ENCODE assay signal across 8 cellular contexts in the genomic region with DNA sequence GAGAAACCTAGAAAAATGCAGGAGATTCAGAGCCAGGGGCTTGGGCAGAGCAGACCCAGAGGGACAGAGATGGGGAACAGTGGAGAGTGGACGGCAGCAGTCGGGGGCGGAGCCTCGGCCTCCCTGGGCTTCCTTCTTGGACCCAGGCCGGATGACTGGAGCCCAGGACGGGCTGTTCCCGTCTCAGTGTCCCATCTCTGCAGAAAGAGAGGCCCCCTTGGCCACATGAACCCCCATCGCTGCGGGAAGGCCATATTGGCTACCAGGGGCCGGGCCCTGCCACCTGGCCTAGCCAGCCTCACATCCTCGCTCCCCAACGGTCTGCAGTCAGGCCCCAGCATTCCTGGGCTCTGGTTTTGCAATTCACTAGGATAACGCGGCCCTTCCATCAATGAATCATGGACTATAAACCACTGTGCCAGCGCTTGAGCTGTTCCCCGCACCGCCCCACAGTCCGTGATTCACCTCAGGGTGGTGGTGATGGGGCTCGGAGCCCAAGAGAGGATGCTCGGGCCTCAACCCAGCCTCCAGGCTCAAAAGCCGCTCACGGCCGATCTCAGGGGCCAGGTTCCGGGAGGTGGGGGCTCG.
A peak's percentile ranks its signal among the peaks of the same experiment; 100 is the strongest.
DNase-seq lines count a peak whose midpoint lies in the region; ATAC-seq and TF ChIP-seq lines count a peak whose summit lies in the region.

No MANE protein-coding gene starts in this region.

- H3K9ac ChIP-seq in stomach smooth muscle (ENCODE audit: low read length in 2 of 2), result peak overlapping the region in 1 of 2 donors; percentile 29

- H3K27ac ChIP-seq in hepatocyte (peak overlapping the region; percentile 89), stomach smooth muscle (ENCODE audit: low read length) (peak overlapping the region; percentile 46)
- no peak overlapping the region for H3K27ac ChIP-seq in CD8-positive, alpha-beta memory T cell (ENCODE audit: low read depth, low read length)

- H3K9me3 ChIP-seq in hepatocyte (ENCODE audit: low read depth) (no peaks in the 10 kb centered on the region), stomach smooth muscle (ENCODE audit: control insufficient read depth in 2 of 2, low read length in 2 of 2) (no peaks in the 10 kb centered on the region)
- H3K9me3 ChIP-seq in CD8-positive, alpha-beta memory T cell (ENCODE audit: low read length), result no peaks in the 10 kb centered on the region

- CTCF ChIA-PET in CD8-positive, alpha-beta memory T cell (lab: Charles Lee), result no interaction called here

- no peaks in the 10 kb centered on the region for H3K9me2 ChIP-seq in hepatocyte (replicated peaks; ENCODE audit: insufficient read depth)

- no peak for TF ChIP-seq CTCF in astrocyte of the cerebellum (IDR thresholded peaks at IDR 0.05; ENCODE audit: low read depth, low read length, missing control alignments)
- TF ChIP-seq CTCF in hepatocyte (IDR thresholded peaks at IDR 0.05; ENCODE audit: poor library complexity), result no peak

- H3K4me1 Mint-ChIP-seq in CD8-positive, alpha-beta memory T cell, result peaks cover 4 to 10% (median 5%) of the 10 kb centered on the region in 3 donors

- H3K9me3 Mint-ChIP-seq in CD8-positive, alpha-beta memory T cell, result no peaks in the 10 kb centered on the region

- ATAC-seq in GM18519 (IDR thresholded peaks at IDR 0.05; ENCODE audit: low FRiP score, unreplicated experiment), result no peak

- peak overlapping the region; percentile 54 for H3K4me2 ChIP-seq in hepatocyte

- no peak overlapping the region for H2AFZ ChIP-seq in hepatocyte

- peaks cover 25% of the 10 kb centered on the region for H3K79me2 ChIP-seq in hepatocyte

- no peak overlapping the region for H3K4me3 Mint-ChIP-seq in CD8-positive, alpha-beta memory T cell

- H4K20me1 ChIP-seq in hepatocyte (ENCODE audit: insufficient read depth, poor library complexity, severe bottlenecking), result peaks cover 30% of the 10 kb centered on the region

- H3K27ac Mint-ChIP-seq in CD8-positive, alpha-beta memory T cell, result no peak overlapping the region

- H3K4me3 ChIP-seq in astrocyte of the cerebellum (ENCODE audit: low read depth, low read length), result no peak overlapping the region
- no peak overlapping the region for H3K4me3 ChIP-seq in hepatocyte
- H3K4me3 ChIP-seq in stomach smooth muscle (ENCODE audit: low read length in 2 of 2), result peak overlapping the region in 1 of 2 donors; percentile 8
- H3K4me3 ChIP-seq in CD8-positive, alpha-beta memory T cell (ENCODE audit: low read length), result no peak overlapping the region

- H3K4me1 ChIP-seq in hepatocyte (ENCODE audit: insufficient read depth), result peaks cover 26% of the 10 kb centered on the region
- H3K4me1 ChIP-seq in stomach smooth muscle (ENCODE audit: control insufficient read depth, insufficient read depth, low read length), result peaks cover 54% of the 10 kb centered on the region
- no peaks in the 10 kb centered on the region for H3K4me1 ChIP-seq in CD8-positive, alpha-beta memory T cell (ENCODE audit: insufficient read depth, low read length)

- POLR2A ChIA-PET in CD8-positive, alpha-beta memory T cell (lab: Charles Lee), result no interaction called here

- 71% methylated on average over 25 of the region's 25 CpGs for WGBS in hepatocyte (ENCODE audit: low lambda C conversion rate, missing lambda C conversion rate)

- no peaks in the 10 kb centered on the region for H3K36me3 ChIP-seq in hepatocyte (replicated peaks; ENCODE audit: insufficient read depth, low read depth)
- peaks cover 3 to 15% of the 10 kb centered on the region in 2 donors for H3K36me3 ChIP-seq in stomach smooth muscle (ENCODE audit: control insufficient read depth in 2 of 2, insufficient read depth in 2 of 2, low read length in 2 of 2)
- H3K36me3 ChIP-seq in CD8-positive, alpha-beta memory T cell (ENCODE audit: insufficient read depth, low read length), result no peaks in the 10 kb centered on the region

- no peaks in the 10 kb centered on the region for H3K27me3 ChIP-seq in hepatocyte
- no peaks in the 10 kb centered on the region for H3K27me3 ChIP-seq in stomach smooth muscle (ENCODE audit: control insufficient read depth in 1 of 2, insufficient read depth in 2 of 2, low read length in 2 of 2)
- H3K27me3 ChIP-seq in CD8-positive, alpha-beta memory T cell (ENCODE audit: insufficient read depth, low read length, poor library complexity, severe bottlenecking), result no peaks in the 10 kb centered on the region

- DNase-seq in HCEC 1CT, result peak; percentile 97
- DNase-seq in astrocyte of the cerebellum (ENCODE audit: low read depth), result peak; percentile 72
- peak; percentile 72 for DNase-seq in hepatocyte (ENCODE audit: low spot score)
- no peak for DNase-seq in CD8-positive, alpha-beta memory T cell
- DNase-seq in activated CD4-positive, alpha-beta T cell treated with anti-CD3 and anti-CD28 coated beads, Interleukin-2, amount 50 U/mL, for 4 hours, result no peak
- no peak for DNase-seq in NOMO-1 treated with dmso at 0.1 percent for 144 hours (lab: John Stamatoyannopoulos, UW; ENCODE audit: unreplicated experiment)

- in situ Hi-C loops in astrocyte of the cerebellum (cut with HindIII; ENCODE audit: low sequenced_read_pairs), result loop anchor here (5.0 kb wide), 2 partner anchors 86 to 321 kb away; no protein-coding TSS in a partner anchor

- H3K27me3 Mint-ChIP-seq in CD8-positive, alpha-beta memory T cell, result no peaks in the 10 kb centered on the region

- H3K36me3 Mint-ChIP-seq in CD8-positive, alpha-beta memory T cell, result peaks cover 0 to 73% (median 2%) of the 10 kb centered on the region in 3 donors

Comparison
In these comparisons a context has a peak if more than half of its experiments do, and no peak if none do; other contexts are left out.
1. DNase-seq: peak in HCEC 1CT (single experiment), astrocyte of the cerebellum (single experiment) and hepatocyte (single experiment); none in CD8-positive, alpha-beta memory T cell (0 of 5), activated CD4-positive, alpha-beta T cell treated with anti-CD3 and anti-CD28 coated beads, Interleukin-2, amount 50 U/mL, for 4 hours (0 of 2) and NOMO-1 treated with dmso at 0.1 percent for 144 hours (single experiment).